14 cellular contexts compared by ENCODE assay signal in genomic region chr9:69279084-69279729, GRCh38. TPM values are rescaled to one million over a fixed set of nuclear protein-coding genes. Genes with fewer than 3 reads are reported as not detected.
DNase-seq lines count a peak whose midpoint lies in the region; ATAC-seq and TF ChIP-seq lines count a peak whose summit lies in the region.
"Had no signal": no experiment of that assay in that cellular context is flagged by ENCODE, and none has a peak within 500 bp of the region (broad histone marks: within the 10 kb centered on the region; RNA-seq: fewer than 3 reads in every experiment).

No MANE protein-coding gene starts in this region.

- H3K27ac ChIP-seq in CD8-positive, alpha-beta memory T cell (ENCODE audit: low read depth, low read length) = no peak overlapping the region
- H3K27ac ChIP-seq: parathyroid adenoma had no signal

- TF ChIP-seq CTCF in omental fat pad (IDR thresholded peaks at IDR 0.05) = no peak

- no peaks in the 10 kb centered on the region for H3K27me3 ChIP-seq in CD8-positive, alpha-beta memory T cell (ENCODE audit: insufficient read depth, low read length, poor library complexity, severe bottlenecking)

- no peaks in the 10 kb centered on the region for H3K36me3 ChIP-seq in CD8-positive, alpha-beta memory T cell (ENCODE audit: insufficient read depth, low read length)

- H3K9me3 ChIP-seq in CD8-positive, alpha-beta memory T cell (ENCODE audit: low read length) = no peaks in the 10 kb centered on the region

- H3K9me3 Mint-ChIP-seq in CD8-positive, alpha-beta memory T cell = peaks cover 6 to 21% (median 10%) of the 10 kb centered on the region in 5 donors

- CTCF ChIA-PET in CD8-positive, alpha-beta memory T cell (lab: Charles Lee) = no interaction called here

- no peak overlapping the region for H3K27ac Mint-ChIP-seq in CD8-positive, alpha-beta memory T cell
- H3K27ac Mint-ChIP-seq: mesothelial cell of epicardium had no signal

- ATAC-seq in GM21528 (IDR thresholded peaks at IDR 0.05; ENCODE audit: low FRiP score, unreplicated experiment) (peak; percentile 49), HG03196 (IDR thresholded peaks at IDR 0.05; ENCODE audit: unreplicated experiment) (peak; percentile 73), omental fat pad (ENCODE audit: low FRiP score) (no peak)

- H3K4me1 ChIP-seq in CD8-positive, alpha-beta memory T cell (ENCODE audit: insufficient read depth, low read length) = no peaks in the 10 kb centered on the region
- H3K4me1 ChIP-seq: parathyroid adenoma had no signal

- POLR2A ChIA-PET in CD8-positive, alpha-beta memory T cell (lab: Charles Lee) = no interaction called here

- no peaks in the 10 kb centered on the region for H3K4me1 Mint-ChIP-seq in CD8-positive, alpha-beta memory T cell

- no peak overlapping the region for H3K4me3 Mint-ChIP-seq in CD8-positive, alpha-beta memory T cell
- H3K4me3 Mint-ChIP-seq: mesothelial cell of epicardium had no signal

- peak; percentile 24 for DNase-seq in activated naive CD4-positive, alpha-beta T cell treated with Interleukin-2 at 50 U/mL for 16 hours
- DNase-seq in activated naive CD4-positive, alpha-beta T cell treated with anti-CD3 and anti-CD28 coated beads, Interleukin-2, amount 50 U/mL, for 16 hours = no peak
- peak; percentile 1 for DNase-seq in stimulated activated CD8-positive, alpha-beta memory T cell treated with anti-CD3 and anti-CD28 coated beads, Interleukin-12 subunit alpha, Interleukin-12 subunit beta, amount 100 ng/mL, for 24 hours (ENCODE audit: extremely low read depth)
- no peak for DNase-seq in iPS-NIHi7 (ENCODE audit: extremely low spot score)
- DNase-seq in omental fat pad (ENCODE audit: low spot score) = no peak
- no peak for DNase-seq in CD8-positive, alpha-beta memory T cell
- DNase-seq: NCI-H1436; NCI-H526 treated with DMSO at 0.1 percent for 48 hours; stimulated activated naive CD4-positive, alpha-beta T cell treated with Interleukin-2 at 50 U/mL for 16 hours; T-helper 9 cell had no signal

- peaks cover 0 to 4% (median 0%) of the 10 kb centered on the region in 3 donors for H3K36me3 Mint-ChIP-seq in CD8-positive, alpha-beta memory T cell

- peaks cover 17 to 19% of the 10 kb centered on the region in 2 donors for H3K27me3 Mint-ChIP-seq in CD8-positive, alpha-beta memory T cell

- no peak overlapping the region for H3K4me3 ChIP-seq in CD8-positive, alpha-beta memory T cell (ENCODE audit: low read length)

RNA-seq across cellular contexts. Expression of gene ENTREP1, which starts 45.8 kb away (rescaled TPM):
- 1 to 10 TPM; 1.9 to 8.0 (median 2.6) TPM for total RNA-seq in omental fat pad
- not detected for total RNA-seq in CD8-positive, alpha-beta memory T cell
- polyA plus RNA-seq in CD8-positive, alpha-beta memory T cell = not detected

Comparison
In these comparisons a context has a peak if more than half of its experiments do, and no peak if none do; other contexts are left out.
1. DNase-seq: peak in activated naive CD4-positive, alpha-beta T cell treated with Interleukin-2 at 50 U/mL for 16 hours (single experiment) and stimulated activated CD8-positive, alpha-beta memory T cell treated with anti-CD3 and anti-CD28 coated beads, Interleukin-12 subunit alpha, Interleukin-12 subunit beta, amount 100 ng/mL, for 24 hours (single experiment); none in activated naive CD4-positive, alpha-beta T cell treated with anti-CD3 and anti-CD28 coated beads, Interleukin-2, amount 50 U/mL, for 16 hours (single experiment), iPS-NIHi7 (single experiment), omental fat pad (single experiment) and CD8-positive, alpha-beta memory T cell (0 of 5).